Comparison of ENCODE assay signal across 1 cellular context in the genomic region with DNA sequence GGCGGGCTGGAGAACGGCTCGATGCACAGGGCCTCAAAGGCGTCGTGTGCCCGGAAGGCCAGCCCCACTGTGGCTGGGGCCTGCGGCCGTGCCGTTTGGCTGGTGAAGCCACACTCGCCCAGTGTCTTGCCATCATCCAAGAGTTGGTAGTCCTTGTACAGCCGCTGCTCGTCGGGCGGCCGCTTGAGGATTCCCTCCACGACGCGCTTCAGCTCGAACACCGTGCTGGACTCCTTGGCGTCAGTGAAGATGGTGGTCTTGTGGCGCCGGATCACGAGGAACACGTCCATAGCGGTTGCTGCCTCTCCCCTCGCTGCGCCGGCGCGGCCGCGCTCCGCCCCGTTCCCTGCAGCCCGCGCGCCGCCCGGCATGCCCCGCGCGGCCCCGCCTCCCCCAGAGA.
TF ChIP-seq lines count a peak whose summit lies in the region.

No MANE protein-coding gene starts in this region.

TF ChIP-seq in GM23338, 12 proteins besides CTCF, POLR2A, EP300 and RAD21 (continued from another document):
- TF ChIP-seq STAT1 (IDR thresholded peaks at IDR 0.05; ENCODE audit: unreplicated experiment) (no peak), POLR2AphosphoS5 (IDR thresholded peaks at IDR 0.05; ENCODE audit: low read depth) (no peak), NANOG (IDR thresholded peaks at IDR 0.05; ENCODE audit: borderline replicate concordance) (no peak), JUNB (IDR thresholded peaks at IDR 0.05; ENCODE audit: unreplicated experiment) (no peak), CREB1 (CRISPR knock-in tag; IDR thresholded peaks at IDR 0.05; ENCODE audit: low read depth) (no peak), EZH2phosphoT487 (IDR thresholded peaks at IDR 0.05; ENCODE audit: unreplicated experiment) (no peak), ZNF114 (CRISPR knock-in tag; IDR thresholded peaks at IDR 0.05) (no peak)
- TF ChIP-seq, protein P1, sequence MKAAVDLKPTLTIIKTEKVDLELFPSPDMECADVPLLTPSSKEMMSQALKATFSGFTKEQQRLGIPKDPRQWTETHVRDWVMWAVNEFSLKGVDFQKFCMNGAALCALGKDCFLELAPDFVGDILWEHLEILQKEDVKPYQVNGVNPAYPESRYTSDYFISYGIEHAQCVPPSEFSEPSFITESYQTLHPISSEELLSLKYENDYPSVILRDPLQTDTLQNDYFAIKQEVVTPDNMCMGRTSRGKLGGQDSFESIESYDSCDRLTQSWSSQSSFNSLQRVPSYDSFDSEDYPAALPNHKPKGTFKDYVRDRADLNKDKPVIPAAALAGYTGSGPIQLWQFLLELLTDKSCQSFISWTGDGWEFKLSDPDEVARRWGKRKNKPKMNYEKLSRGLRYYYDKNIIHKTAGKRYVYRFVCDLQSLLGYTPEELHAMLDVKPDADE (IDR thresholded peaks at IDR 0.05) = no peak
- TF ChIP-seq, protein P2, sequence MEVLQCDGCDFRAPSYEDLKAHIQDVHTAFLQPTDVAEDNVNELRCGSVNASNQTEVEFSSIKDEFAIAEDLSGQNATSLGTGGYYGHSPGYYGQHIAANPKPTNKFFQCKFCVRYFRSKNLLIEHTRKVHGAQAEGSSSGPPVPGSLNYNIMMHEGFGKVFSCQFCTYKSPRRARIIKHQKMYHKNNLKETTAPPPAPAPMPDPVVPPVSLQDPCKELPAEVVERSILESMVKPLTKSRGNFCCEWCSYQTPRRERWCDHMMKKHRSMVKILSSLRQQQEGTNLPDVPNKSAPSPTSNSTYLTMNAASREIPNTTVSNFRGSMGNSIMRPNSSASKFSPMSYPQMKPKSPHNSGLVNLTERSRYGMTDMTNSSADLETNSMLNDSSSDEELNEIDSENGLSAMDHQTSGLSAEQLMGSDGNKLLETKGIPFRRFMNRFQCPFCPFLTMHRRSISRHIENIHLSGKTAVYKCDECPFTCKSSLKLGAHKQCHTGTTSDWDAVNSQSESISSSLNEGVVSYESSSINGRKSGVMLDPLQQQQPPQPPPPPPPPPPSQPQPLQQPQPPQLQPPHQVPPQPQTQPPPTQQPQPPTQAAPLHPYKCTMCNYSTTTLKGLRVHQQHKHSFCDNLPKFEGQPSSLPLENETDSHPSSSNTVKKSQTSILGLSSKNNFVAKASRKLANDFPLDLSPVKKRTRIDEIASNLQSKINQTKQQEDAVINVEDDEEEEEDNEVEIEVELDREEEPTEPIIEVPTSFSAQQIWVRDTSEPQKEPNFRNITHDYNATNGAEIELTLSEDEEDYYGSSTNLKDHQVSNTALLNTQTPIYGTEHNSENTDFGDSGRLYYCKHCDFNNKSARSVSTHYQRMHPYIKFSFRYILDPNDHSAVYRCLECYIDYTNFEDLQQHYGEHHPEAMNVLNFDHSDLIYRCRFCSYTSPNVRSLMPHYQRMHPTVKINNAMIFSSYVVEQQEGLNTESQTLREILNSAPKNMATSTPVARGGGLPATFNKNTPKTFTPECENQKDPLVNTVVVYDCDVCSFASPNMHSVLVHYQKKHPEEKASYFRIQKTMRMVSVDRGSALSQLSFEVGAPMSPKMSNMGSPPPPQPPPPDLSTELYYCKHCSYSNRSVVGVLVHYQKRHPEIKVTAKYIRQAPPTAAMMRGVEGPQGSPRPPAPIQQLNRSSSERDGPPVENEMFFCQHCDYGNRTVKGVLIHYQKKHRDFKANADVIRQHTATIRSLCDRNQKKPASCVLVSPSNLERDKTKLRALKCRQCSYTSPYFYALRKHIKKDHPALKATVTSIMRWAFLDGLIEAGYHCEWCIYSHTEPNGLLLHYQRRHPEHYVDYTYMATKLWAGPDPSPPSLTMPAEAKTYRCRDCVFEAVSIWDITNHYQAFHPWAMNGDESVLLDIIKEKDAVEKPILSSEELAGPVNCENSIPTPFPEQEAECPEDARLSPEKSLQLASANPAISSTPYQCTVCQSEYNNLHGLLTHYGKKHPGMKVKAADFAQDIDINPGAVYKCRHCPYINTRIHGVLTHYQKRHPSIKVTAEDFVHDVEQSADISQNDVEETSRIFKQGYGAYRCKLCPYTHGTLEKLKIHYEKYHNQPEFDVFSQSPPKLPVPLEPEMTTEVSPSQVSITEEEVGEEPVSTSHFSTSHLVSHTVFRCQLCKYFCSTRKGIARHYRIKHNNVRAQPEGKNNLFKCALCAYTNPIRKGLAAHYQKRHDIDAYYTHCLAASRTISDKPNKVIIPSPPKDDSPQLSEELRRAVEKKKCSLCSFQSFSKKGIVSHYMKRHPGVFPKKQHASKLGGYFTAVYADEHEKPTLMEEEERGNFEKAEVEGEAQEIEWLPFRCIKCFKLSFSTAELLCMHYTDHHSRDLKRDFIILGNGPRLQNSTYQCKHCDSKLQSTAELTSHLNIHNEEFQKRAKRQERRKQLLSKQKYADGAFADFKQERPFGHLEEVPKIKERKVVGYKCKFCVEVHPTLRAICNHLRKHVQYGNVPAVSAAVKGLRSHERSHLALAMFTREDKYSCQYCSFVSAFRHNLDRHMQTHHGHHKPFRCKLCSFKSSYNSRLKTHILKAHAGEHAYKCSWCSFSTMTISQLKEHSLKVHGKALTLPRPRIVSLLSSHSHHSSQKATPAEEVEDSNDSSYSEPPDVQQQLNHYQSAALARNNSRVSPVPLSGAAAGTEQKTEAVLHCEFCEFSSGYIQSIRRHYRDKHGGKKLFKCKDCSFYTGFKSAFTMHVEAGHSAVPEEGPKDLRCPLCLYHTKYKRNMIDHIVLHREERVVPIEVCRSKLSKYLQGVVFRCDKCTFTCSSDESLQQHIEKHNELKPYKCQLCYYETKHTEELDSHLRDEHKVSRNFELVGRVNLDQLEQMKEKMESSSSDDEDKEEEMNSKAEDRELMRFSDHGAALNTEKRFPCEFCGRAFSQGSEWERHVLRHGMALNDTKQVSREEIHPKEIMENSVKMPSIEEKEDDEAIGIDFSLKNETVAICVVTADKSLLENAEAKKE (CRISPR knock-in tag; IDR thresholded peaks at IDR 0.05) = no peak
- TF ChIP-seq, protein P3, sequence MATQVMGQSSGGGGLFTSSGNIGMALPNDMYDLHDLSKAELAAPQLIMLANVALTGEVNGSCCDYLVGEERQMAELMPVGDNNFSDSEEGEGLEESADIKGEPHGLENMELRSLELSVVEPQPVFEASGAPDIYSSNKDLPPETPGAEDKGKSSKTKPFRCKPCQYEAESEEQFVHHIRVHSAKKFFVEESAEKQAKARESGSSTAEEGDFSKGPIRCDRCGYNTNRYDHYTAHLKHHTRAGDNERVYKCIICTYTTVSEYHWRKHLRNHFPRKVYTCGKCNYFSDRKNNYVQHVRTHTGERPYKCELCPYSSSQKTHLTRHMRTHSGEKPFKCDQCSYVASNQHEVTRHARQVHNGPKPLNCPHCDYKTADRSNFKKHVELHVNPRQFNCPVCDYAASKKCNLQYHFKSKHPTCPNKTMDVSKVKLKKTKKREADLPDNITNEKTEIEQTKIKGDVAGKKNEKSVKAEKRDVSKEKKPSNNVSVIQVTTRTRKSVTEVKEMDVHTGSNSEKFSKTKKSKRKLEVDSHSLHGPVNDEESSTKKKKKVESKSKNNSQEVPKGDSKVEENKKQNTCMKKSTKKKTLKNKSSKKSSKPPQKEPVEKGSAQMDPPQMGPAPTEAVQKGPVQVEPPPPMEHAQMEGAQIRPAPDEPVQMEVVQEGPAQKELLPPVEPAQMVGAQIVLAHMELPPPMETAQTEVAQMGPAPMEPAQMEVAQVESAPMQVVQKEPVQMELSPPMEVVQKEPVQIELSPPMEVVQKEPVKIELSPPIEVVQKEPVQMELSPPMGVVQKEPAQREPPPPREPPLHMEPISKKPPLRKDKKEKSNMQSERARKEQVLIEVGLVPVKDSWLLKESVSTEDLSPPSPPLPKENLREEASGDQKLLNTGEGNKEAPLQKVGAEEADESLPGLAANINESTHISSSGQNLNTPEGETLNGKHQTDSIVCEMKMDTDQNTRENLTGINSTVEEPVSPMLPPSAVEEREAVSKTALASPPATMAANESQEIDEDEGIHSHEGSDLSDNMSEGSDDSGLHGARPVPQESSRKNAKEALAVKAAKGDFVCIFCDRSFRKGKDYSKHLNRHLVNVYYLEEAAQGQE (IDR thresholded peaks at IDR 0.05; ENCODE audit: unreplicated experiment) = no peak
